In genomic region chr3:41888368-41889076, GRCh38 we compare ENCODE assay signal across 22 cellular contexts.
"Had no signal": no experiment of that assay in that cellular context is flagged by ENCODE, and none has a peak within 500 bp of the region (broad histone marks: within the 10 kb centered on the region; RNA-seq: fewer than 3 reads in every experiment).

No MANE protein-coding gene starts in this region.

- H3K36me3 ChIP-seq: breast epithelium, gastrocnemius medialis, lower lobe of right lung, neutrophil, thyroid gland had no signal

- ATAC-seq: activated naive CD8-positive, alpha-beta T cell treated with anti-CD3 and anti-CD28 coated beads, Interleukin-2, amount 50 U/mL, for 24 hours; gastrocnemius medialis; heart right ventricle; left colon; lower lobe of right lung; stimulated activated memory B cell treated with anti-CD40 and anti-IgM and Interleukin-4, amounts not matched to agents 10 μg/mL and 1 μg/mL and 100 μg/mL, for 72 hours had no signal

- H3K27me3 Mint-ChIP-seq: activated naive CD8-positive, alpha-beta T cell treated with anti-CD3 and anti-CD28 coated beads, Interleukin-2, amount 50 U/mL, for 24 hours; dendritic cell treated with granulocyte-macrophage colony-stimulating factor and Interleukin-4, amounts not matched to agents 40 ng/mL and 50 ng/mL, for 4 days; stimulated activated memory B cell treated with anti-CD40 and anti-IgM and Interleukin-4, amounts not matched to agents 10 μg/mL and 1 μg/mL and 100 μg/mL, for 72 hours had no signal

- H3K27ac Mint-ChIP-seq: activated naive CD4-positive, alpha-beta T cell treated with anti-CD3 and anti-CD28 coated beads for 36 hours; activated naive CD8-positive, alpha-beta T cell treated with anti-CD3 and anti-CD28 coated beads, Interleukin-2, amount 50 U/mL, for 24 hours; activated T-helper 2 cell treated with anti-CD3 and anti-CD28 coated beads, Interferon-gamma antibody, Interleukin-2, Interleukin-4, amounts not matched to agents 10 μg/mL and 5 μg/mL and 100 μg/mL, durations not matched to agents 14 hours and 24 hours and 36 hours; dendritic cell treated with granulocyte-macrophage colony-stimulating factor and Interleukin-4, amounts not matched to agents 40 ng/mL and 50 ng/mL, for 4 days; immature natural killer cell; stimulated activated memory B cell treated with anti-CD40 and anti-IgM and Interleukin-4, amounts not matched to agents 10 μg/mL and 1 μg/mL and 100 μg/mL, for 72 hours had no signal

- H3K4me1 ChIP-seq: breast epithelium, gastrocnemius medialis, heart right ventricle, lower lobe of right lung, thyroid gland had no signal

- H3K4me1 Mint-ChIP-seq: activated naive CD8-positive, alpha-beta T cell treated with anti-CD3 and anti-CD28 coated beads, Interleukin-2, amount 50 U/mL, for 24 hours; immature natural killer cell; stimulated activated memory B cell treated with anti-CD40 and anti-IgM and Interleukin-4, amounts not matched to agents 10 μg/mL and 1 μg/mL and 100 μg/mL, for 72 hours had no signal

- H3K4me3 ChIP-seq: breast epithelium, gastrocnemius medialis, heart right ventricle, lower lobe of right lung, thyroid gland had no signal

- H3K9me3 ChIP-seq: breast epithelium, gastrocnemius medialis, thyroid gland had no signal

- DNase-seq: activated CD4-positive, alpha-beta T cell treated with anti-CD3 and anti-CD28 coated beads, Interleukin-2, amount 50 U/mL, for 48 hours; activated naive CD4-positive, alpha-beta T cell treated with anti-CD3 and anti-CD28 coated beads for 36 hours; activated naive CD8-positive, alpha-beta T cell treated with anti-CD3 and anti-CD28 coated beads, Interleukin-2, amount 50 U/mL, for 24 hours; aorta; effector memory CD4-positive, alpha-beta T cell; gastrocnemius medialis; heart right ventricle; immature natural killer cell; left colon; lower lobe of right lung; posterior cingulate gyrus; retina; stimulated activated CD4-positive, alpha-beta T cell treated with anti-CD3 and anti-CD28 coated beads, Interleukin-2, amount 100 ng/mL, for 48 hours; T-helper 1 cell; thyroid gland had no signal

- H3K4me3 Mint-ChIP-seq: activated naive CD4-positive, alpha-beta T cell treated with anti-CD3 and anti-CD28 coated beads for 36 hours; activated naive CD8-positive, alpha-beta T cell treated with anti-CD3 and anti-CD28 coated beads, Interleukin-2, amount 50 U/mL, for 24 hours; dendritic cell treated with granulocyte-macrophage colony-stimulating factor and Interleukin-4, amounts not matched to agents 40 ng/mL and 50 ng/mL, for 4 days; immature natural killer cell; stimulated activated memory B cell treated with anti-CD40 and anti-IgM and Interleukin-4, amounts not matched to agents 10 μg/mL and 1 μg/mL and 100 μg/mL, for 72 hours had no signal

- H3K27me3 ChIP-seq: breast epithelium, gastrocnemius medialis, heart right ventricle, neutrophil, thyroid gland had no signal

- FAIRE-seq: urothelium cell line had no signal

- H3K27ac ChIP-seq: breast epithelium, gastrocnemius medialis, heart right ventricle, lower lobe of right lung, neutrophil, thyroid gland, VCaP had no signal
